ENCODE assay signal across 22 cellular contexts in genomic region chr2:169526451-169526850, GRCh38. TPM values are rescaled to one million over a fixed set of nuclear protein-coding genes. Genes with fewer than 3 reads are reported as not detected.
A peak's percentile ranks its signal among the peaks of the same experiment; 100 is the strongest.
DNase-seq lines count a peak whose midpoint lies in the region; ATAC-seq, FAIRE-seq and TF ChIP-seq lines count a peak whose summit lies in the region.
"Had no signal": no experiment of that assay in that cellular context is flagged by ENCODE, and none has a peak within 500 bp of the region (broad histone marks: within the 10 kb centered on the region; RNA-seq: fewer than 3 reads in every experiment).

No MANE protein-coding gene starts in this region.

- intact Hi-C loops in psoas muscle (cut with DNase I) = no loop called here

- TF ChIP-seq CTCF in epithelial cell of esophagus (IDR thresholded peaks at IDR 0.05; ENCODE audit: insufficient read depth, low read depth, low read length, missing control alignments) (no peak), psoas muscle (IDR thresholded peaks at IDR 0.05) (no peak), WTC11 (IDR thresholded peaks at IDR 0.05) (no peak)

- H3K4me3 ChIP-seq in epithelial cell of esophagus (ENCODE audit: low read length) = no peak overlapping the region
- no peak overlapping the region for H3K4me3 ChIP-seq in psoas muscle
- H3K4me3 ChIP-seq: A549 had no signal

- no peaks in the 10 kb centered on the region for H3K9me3 Mint-ChIP-seq in WTC11
- H3K9me3 Mint-ChIP-seq: IgD-negative memory B cell had no signal

- TF ChIP-seq POLR2A in GM12891 (IDR thresholded peaks at IDR 0.05; ENCODE audit: low read depth, low read length) = no peak

- no peak for DNase-seq in GM12891 (ENCODE audit: insufficient read length, low spot score)
- peak; percentile 11 for DNase-seq in M059J (ENCODE audit: low read depth)
- DNase-seq in epithelial cell of esophagus (ENCODE audit: low read depth) = peak; percentile 54
- DNase-seq in psoas muscle = no peak
- no peak for DNase-seq in NCI-H345 (lab: John Stamatoyannopoulos, UW)
- no peak for DNase-seq in cerebellar nuclear complex (lab: John Stamatoyannopoulos, UW)
- no peak for DNase-seq in WTC11 (ENCODE audit: low spot score)
- DNase-seq: CD4-positive, alpha-beta memory T cell; H7; Kasumi-1; NCI-H1105; NCI-H1694; NCI-H510A; NCI-H82; OCI-M1; RPMI8226; SHP77 treated with DMSO at 0.1 percent for 48 hours had no signal

- H3K27me3 ChIP-seq in psoas muscle (ENCODE audit: insufficient read depth in 3 of 3, low read length in 2 of 3) = no peaks in the 10 kb centered on the region

- CTCF ChIA-PET in WTC11 (lab: Charles Lee) = no interaction called here

- H3K36me3 ChIP-seq in psoas muscle (ENCODE audit: insufficient read depth in 1 of 2, low read depth in 1 of 2) = peaks cover 8 to 98% of the 10 kb centered on the region in 2 donors

- H3K36me3 Mint-ChIP-seq in WTC11 = peaks cover 10% of the 10 kb centered on the region

- H3K9me3 ChIP-seq in psoas muscle = no peaks in the 10 kb centered on the region
- H3K9me3 ChIP-seq: A549 had no signal

- no peak overlapping the region for H3K27ac Mint-ChIP-seq in WTC11

- FAIRE-seq in GM12891 (lab: Jason Lieb, UNC) = peak; percentile 52
- FAIRE-seq: A549, HTR-8/SVneo had no signal

- no peak overlapping the region for H3K4me3 Mint-ChIP-seq in WTC11
- H3K4me3 Mint-ChIP-seq: CD4-positive, alpha-beta memory T cell; IgD-negative memory B cell had no signal

- H3K27me3 Mint-ChIP-seq in WTC11 (ENCODE audit: low read depth) = no peaks in the 10 kb centered on the region
- H3K27me3 Mint-ChIP-seq: CD4-positive, alpha-beta memory T cell; IgD-negative memory B cell had no signal

- H3K4me1 Mint-ChIP-seq in WTC11 = no peaks in the 10 kb centered on the region
- H3K4me1 Mint-ChIP-seq: CD4-positive, alpha-beta memory T cell had no signal

- peaks cover 19% of the 10 kb centered on the region for H3K4me1 ChIP-seq in psoas muscle
- H3K4me1 ChIP-seq: A549 had no signal

- ATAC-seq in psoas muscle (no peak), WTC11 (no peak)
- ATAC-seq: A549, SK-N-SH treated with all-trans-retinoic acid at 6 μM for 48 hours had no signal

- peak overlapping the region; percentile 53 for H3K27ac ChIP-seq in psoas muscle
- H3K27ac ChIP-seq: A549, HL-60 had no signal

- POLR2A ChIA-PET in WTC11 (lab: Charles Lee) = no interaction called here

TF ChIP-seq in GM12891, 5 proteins besides CTCF, POLR2A, EP300 and RAD21:
- TF ChIP-seq POLR2AphosphoS5 (IDR thresholded peaks at IDR 0.05; ENCODE audit: low read depth, low read length) = no peak
TF ChIP-seq in GM12891: peak in this region for 0.

TF ChIP-seq in WTC11, 78 proteins besides CTCF, POLR2A, EP300 and RAD21:
- TF ChIP-seq ZNF232 (CRISPR knock-in tag; IDR thresholded peaks at IDR 0.05) (no peak), ATF1 (CRISPR knock-in tag; IDR thresholded peaks at IDR 0.05) (no peak), ZNF532 (CRISPR knock-in tag; IDR thresholded peaks at IDR 0.05; ENCODE audit: borderline replicate concordance) (no peak), ZNF423 (CRISPR knock-in tag; IDR thresholded peaks at IDR 0.05) (no peak), TEAD4 (CRISPR knock-in tag; IDR thresholded peaks at IDR 0.05) (no peak), MAX (CRISPR knock-in tag; IDR thresholded peaks at IDR 0.05) (no peak), GABPB1 (CRISPR knock-in tag; IDR thresholded peaks at IDR 0.05) (no peak), ZBTB21 (CRISPR knock-in tag; IDR thresholded peaks at IDR 0.05; ENCODE audit: borderline replicate concordance) (no peak), CREB1 (CRISPR knock-in tag; IDR thresholded peaks at IDR 0.05) (no peak)

RNA-seq across cellular contexts. Expression of gene KLHL41, which starts 16.9 kb away (rescaled TPM):
- polyA plus RNA-seq in GM12891 (2012; ENCODE audit: low read depth, missing spikeins) = 0.04 TPM
- not detected in 2 replicates for total RNA-seq in M059J (2014; rRNA removed; shearing (Covaris generic))
- 1,000 to 10,000 TPM; 3,179 to 3,578 (median 3,364) TPM for total RNA-seq in psoas muscle
- polyA plus RNA-seq in psoas muscle = 1,000 to 10,000 TPM in 2 of 3 donors, 100 to 1,000 TPM in 1; 639 to 3,023 (median 2,979) TPM
- not detected in 3 replicates for total RNA-seq in WTC11 (2021)
- total RNA-seq: H7 had no signal
- polyA plus RNA-seq: IgD-negative memory B cell had no signal

RNA-seq across cellular contexts. Expression of gene BBS5, which starts 47.2 kb away (rescaled TPM):
- 1.0 TPM for polyA plus RNA-seq in GM12891 (2012; ENCODE audit: low read depth, missing spikeins)
- 1.3 and 2.8 TPM in 2 replicates for total RNA-seq in M059J (2014; rRNA removed; shearing (Covaris generic))
- total RNA-seq in psoas muscle (10 to 100 TPM in 1 of 4 donors, 1 to 10 TPM in 3; 8.1 to 12.3 (median 9.2) TPM), WTC11 (2021) (0.90 to 1.6 TPM (median 1.5 TPM) in 3 replicates)
- 10 to 100 TPM in 1 of 3 donors, 1 to 10 TPM in 2; 3.7 to 12.2 (median 5.1) TPM for polyA plus RNA-seq in psoas muscle

RNA-seq across cellular contexts. Expression of gene FASTKD1, which starts 47.2 kb away (rescaled TPM):
- polyA plus RNA-seq in GM12891 (2012; ENCODE audit: low read depth, missing spikeins) = 43.0 TPM
- 8.7 and 19.0 TPM in 2 replicates for total RNA-seq in M059J (2014; rRNA removed; shearing (Covaris generic))
- 10 to 100 TPM; 12.9 to 35.2 (median 22.5) TPM for total RNA-seq in psoas muscle
- polyA plus RNA-seq in psoas muscle = 10 to 100 TPM; 16.2 to 53.1 (median 40.3) TPM
- total RNA-seq in WTC11 (2021) = 69.7 to 72.4 TPM (median 71.2 TPM) in 3 replicates

RNA-seq across cellular contexts. Expression of gene PPIG, which starts 57.7 kb away (rescaled TPM):
- polyA plus RNA-seq in GM12891 (2012; ENCODE audit: low read depth, missing spikeins) = 51.7 TPM
- 20.2 and 27.3 TPM in 2 replicates for total RNA-seq in M059J (2014; rRNA removed; shearing (Covaris generic))
- total RNA-seq in psoas muscle (10 to 100 TPM; 36.8 to 49.6 (median 43.6) TPM), WTC11 (2021) (63.7 to 77.7 TPM (median 72.2 TPM) in 3 replicates)
- 10 to 100 TPM; 18.9 to 52.5 (median 23.8) TPM for polyA plus RNA-seq in psoas muscle

Comparison
In these comparisons a context has a peak if more than half of its experiments do, and no peak if none do; other contexts are left out.
1. DNase-seq: peak in M059J (single experiment) and epithelial cell of esophagus (single experiment); none in GM12891 (single experiment), psoas muscle (0 of 2), NCI-H345 (single experiment), cerebellar nuclear complex (0 of 2) and WTC11 (single experiment).
2. RNA of gene KLHL41, which starts 16.9 kb away (total RNA-seq): 3,179 to 3,578 TPM in psoas muscle; not detected in M059J and not detected in WTC11; every median in the first group is over 1,000 times any median in the second.